Comparison of ENCODE assay signal across 8 cellular contexts in genomic region chr1:50959913-50960844, GRCh38. TPM values are rescaled to one million over a fixed set of nuclear protein-coding genes. Genes with fewer than 3 reads are reported as not detected.
DNase-seq lines count a peak whose midpoint lies in the region; ATAC-seq, FAIRE-seq and TF ChIP-seq lines count a peak whose summit lies in the region.

Gene FAF1 (minus strand): TSS chr1:50960267. CDS start chr1:50959811, 456 bp downstream.

- peak; percentile 98 for TF ChIP-seq POLR2A in GM18951 (IDR thresholded peaks at IDR 0.05; ENCODE audit: extremely low read depth, insufficient read depth, insufficient read length)

- FAIRE-seq in keratinocyte (lab: Jason Lieb, UNC): peak; percentile 85

- peak within 1 kb of the TSS; percentile 100 for H3K4me2 ChIP-seq in keratinocyte (ENCODE audit: control insufficient read depth, extremely low read depth, insufficient read depth, low read depth, low read length)

- H3K36me3 ChIP-seq in keratinocyte (ENCODE audit: control insufficient read depth in 2 of 2, extremely low read depth in 1 of 2, insufficient read depth in 2 of 2, low read length in 2 of 2): no peaks in the 10 kb centered on the region

- ATAC-seq in HG03196 (IDR thresholded peaks at IDR 0.05; ENCODE audit: unreplicated experiment): peak; percentile 89

- H3K79me2 ChIP-seq in keratinocyte (ENCODE audit: control insufficient read depth, insufficient read depth, low read length): peaks cover 39% of the 10 kb centered on the region

- peaks cover 7% of the 10 kb centered on the region for H3K4me1 ChIP-seq in keratinocyte (ENCODE audit: control insufficient read depth, extremely low read depth, insufficient read depth, low read length)

- dilution Hi-C loops in keratinocyte (cut with MboI; ENCODE audit: extremely low pct_ligation_motif_present, low sequenced_read_pairs): no loop called here

- H2AFZ ChIP-seq in keratinocyte (ENCODE audit: control insufficient read depth, low read length): peak within 1 kb of the TSS; percentile 99

- peak within 1 kb of the TSS; percentile 86 for H3K9ac ChIP-seq in keratinocyte (ENCODE audit: control insufficient read depth, extremely low read depth, insufficient read depth, low read length)

- H3K9me3 ChIP-seq in keratinocyte (ENCODE audit: control insufficient read depth, low read depth, low read length): no peaks in the 10 kb centered on the region

- in situ Hi-C loops in GM18951 (cut with MboI; ENCODE audit: low sequenced_read_pairs, unreplicated experiment): no loop called here

- no peaks in the 10 kb centered on the region for H3K27me3 ChIP-seq in keratinocyte (ENCODE audit: control insufficient read depth, extremely low read depth, insufficient read depth, low read length)

- DNase-seq in AG10803 (ENCODE audit: low read depth) (peak; percentile 94), NCI-H345 treated with DMSO at 0.1 percent for 48 hours (lab: John Stamatoyannopoulos, UW; ENCODE audit: unreplicated experiment) (peak; percentile 92), cerebellar nuclear complex (lab: John Stamatoyannopoulos, UW) (peak; percentile 58 to 75), keratinocyte (ENCODE audit: low read depth, low spot score) (peak; percentile 90)
- peak; percentile 96 for DNase-seq in activated CD4-positive, CD25-positive, alpha-beta regulatory T cell treated with anti-CD3 and anti-CD28 coated beads, Interleukin-2, amount 50 U/mL, for 72 hours
- peak; percentile 94 for DNase-seq in stimulated activated CD4-positive, alpha-beta T cell treated with anti-CD3 and anti-CD28 coated beads, Interleukin-15, amount 100 ng/mL, for 1 hour (ENCODE audit: low read depth in 1 of 2, low spot score in 1 of 2)

- H4K20me1 ChIP-seq in keratinocyte (ENCODE audit: control insufficient read depth, extremely low read depth, insufficient read depth, low read length): no peaks in the 10 kb centered on the region

- H3K4me3 ChIP-seq in AG10803 (ENCODE audit: low read length) (peak within 1 kb of the TSS; percentile 90), keratinocyte (ENCODE audit: control insufficient read depth in 2 of 3, extremely low read depth in 1 of 3, insufficient read depth in 2 of 3, low read depth in 1 of 3, low read length in 3 of 3) (peak within 1 kb of the TSS; percentile 60 to 95 (median 94))

- TF ChIP-seq CTCF in AG10803 (conservative IDR thresholded peaks at IDR 0.05; ENCODE audit: low read length): peak; percentile 17; the same call in 1 of the 2 replicates
- peak; percentile 16 to 39 (median 36) for TF ChIP-seq CTCF in keratinocyte (optimal IDR thresholded peaks at IDR 0.05 in 1 of 3, IDR thresholded peaks at IDR 0.05 in 1 of 3, conservative IDR thresholded peaks at IDR 0.05 in 1 of 3; ENCODE audit: extremely low read depth in 1 of 3, insufficient read depth in 2 of 3, low read length in 3 of 3)

- peak within 1 kb of the TSS; percentile 90 for H3K27ac ChIP-seq in keratinocyte (ENCODE audit: control insufficient read depth, insufficient read depth, low read length)

- H3K9me1 ChIP-seq in keratinocyte (ENCODE audit: control insufficient read depth, extremely low read depth, insufficient read depth, low read length): no peaks in the 10 kb centered on the region

RNA-seq across cellular contexts. Expression of gene FAF1, which starts in this region (rescaled TPM):
- 18.6 to 33.1 TPM (median 21.1 TPM) in 3 replicates for polyA plus RNA-seq in keratinocyte
- 45.0 TPM for polyA plus RNA-seq in keratinocyte (2011; ENCODE audit: low read depth)
- 23.1 and 33.9 TPM in 2 replicates for polyA plus RNA-seq in keratinocyte (2011; cell fraction: cytosol; rRNA removed)
- 16.0 and 18.3 TPM in 2 replicates for polyA plus RNA-seq in keratinocyte (2011; cell fraction: nucleus; rRNA removed)
- 37.6 and 45.9 TPM in 2 replicates for polyA plus RNA-seq in keratinocyte (2012; ENCODE audit: low replicate concordance)
- 5.6 to 62.2 TPM (median 23.3 TPM) in 3 replicates for polyA minus RNA-seq in keratinocyte
- polyA minus RNA-seq in keratinocyte (2011; cell fraction: cytosol; rRNA and poly(A)+ RNA removed): 12.7 TPM
- 16.0 and 44.8 TPM in 2 replicates for polyA minus RNA-seq in keratinocyte (2011; cell fraction: nucleus; rRNA and poly(A)+ RNA removed)

Comparison
In these comparisons a context has a peak if more than half of its experiments do, and no peak if none do; other contexts are left out.
1. Peak in every context shown above with its lines: DNase-seq, ATAC-seq, H3K4me3 ChIP-seq and H3K27ac ChIP-seq.